In the genomic region with DNA sequence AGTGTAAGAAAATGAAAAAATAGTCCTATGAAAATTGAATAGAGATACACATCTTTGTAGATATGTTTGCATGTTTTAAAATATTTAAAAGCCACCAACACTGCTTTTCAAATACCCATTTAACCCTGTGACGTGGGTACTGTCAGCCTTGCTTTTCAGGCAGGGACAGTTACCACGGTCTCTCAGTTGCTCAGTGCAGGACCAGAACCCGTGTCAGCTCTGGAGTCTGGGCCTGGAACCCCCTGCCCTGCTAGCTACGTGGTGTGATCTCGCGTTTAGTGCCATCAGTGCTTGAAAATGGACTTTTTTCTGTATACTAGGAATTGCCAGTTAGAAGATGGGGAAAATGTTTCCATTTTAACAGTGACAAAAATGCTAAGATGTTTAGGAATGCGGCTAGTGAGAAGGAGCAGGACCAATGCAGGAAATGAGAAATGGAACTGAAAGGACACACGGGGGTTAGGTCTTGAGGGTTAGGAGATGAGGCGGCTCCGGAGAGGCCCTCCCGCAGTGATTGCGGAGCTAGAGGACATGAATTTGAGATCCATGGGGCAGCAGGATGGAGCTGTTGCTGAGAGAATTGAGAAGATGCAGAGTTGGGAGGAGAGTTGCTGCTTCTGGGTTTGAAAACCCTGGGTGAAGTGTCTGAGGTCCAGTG, we compare ENCODE assay signal across 32 cellular contexts. TPM values are rescaled to one million over a fixed set of nuclear protein-coding genes. Genes with fewer than 3 reads are reported as not detected.
DNase-seq lines count a peak whose midpoint lies in the region; ATAC-seq and TF ChIP-seq lines count a peak whose summit lies in the region.
"Had no signal": no experiment of that assay in that cellular context is flagged by ENCODE, and none has a peak within 500 bp of the region (broad histone marks: within the 10 kb centered on the region; RNA-seq: fewer than 3 reads in every experiment).

No MANE protein-coding gene starts in this region.

- H3K27ac ChIP-seq in RWPE1: peak overlapping the region; percentile 16
- H3K27ac ChIP-seq: dorsolateral prefrontal cortex, esophagus squamous epithelium, gastrocnemius medialis, pancreas, Peyer's patch had no signal

- peaks cover 49% of the 10 kb centered on the region for H3K36me3 ChIP-seq in GM06990 (ENCODE audit: control insufficient read depth, insufficient read depth, low read length)

- H3K4me3 ChIP-seq in GM06990 (replicated peaks; ENCODE audit: low read depth, low read length): peak overlapping the region; percentile 14
- H3K4me3 ChIP-seq: dorsolateral prefrontal cortex, esophagus squamous epithelium, gastrocnemius medialis, lung, mucosa of descending colon, pancreas, Peyer's patch had no signal

- DNase-seq in GM06990 (ENCODE audit: extremely low read depth, insufficient read length) (no peak), RWPE1 (ENCODE audit: low spot score) (no peak), endothelial cell (ENCODE audit: low spot score) (no peak), osteocyte (ENCODE audit: extremely low spot score, unreplicated experiment) (no peak), NCI-H1417 treated with DMSO at 0.1 percent for 48 hours (lab: John Stamatoyannopoulos, UW) (no peak)
- DNase-seq in activated T-helper 1 cell treated with anti-CD3 and anti-CD28 coated beads, Interleukin-12 subunit alpha, Interleukin-12 subunit beta, Interleukin-2, Interleukin-4 antibody, amounts not matched to agents 30 ng/mL and 10 ng/mL and 1 ng/mL, durations not matched to agents 14 hours and 24 hours and 36 hours (ENCODE audit: low spot score): no peak
- no peak for DNase-seq in activated CD8-positive, alpha-beta memory T cell treated with anti-CD3 and anti-CD28 coated beads, Interleukin-2, amount 10 ng/mL, durations not matched to agents 7 days and 5 days
- DNase-seq: activated CD4-positive, alpha-beta T cell treated with anti-CD3 and anti-CD28 coated beads, Interleukin-2, amount 50 U/mL, for 48 hours; activated CD4-positive, CD25-positive, alpha-beta regulatory T cell treated with anti-CD3 and anti-CD28 coated beads, Interleukin-2, amount 50 U/mL, for 72 hours; activated CD8-positive, alpha-beta memory T cell treated with anti-CD3 and anti-CD28 coated beads, Interleukin-2, amount 50 U/mL, for 48 hours; anterior cingulate cortex; CD4-positive, CD25-positive, alpha-beta regulatory T cell; central memory CD4-positive, alpha-beta T cell; DND-41; dorsolateral prefrontal cortex; esophagus squamous epithelium; gastrocnemius medialis; H7; Kasumi-1; mucosa of descending colon; NCI-H146; NCI-H748 treated with DMSO at 0.1 percent for 48 hours; pancreas; Peyer's patch; retina; SHP77 treated with DMSO at 0.1 percent for 48 hours; small intestine; stimulated activated naive CD8-positive, alpha-beta T cell treated with anti-CD3 and anti-CD28 coated beads, Interleukin-15, Interleukin-2, amounts not matched to agents 100 U/mL and 50 U/mL, for 24 hours had no signal

- H3K27me3 ChIP-seq in GM06990 (replicated peaks; ENCODE audit: control insufficient read depth, insufficient read depth, low read length): no peaks in the 10 kb centered on the region
- H3K27me3 ChIP-seq: dorsolateral prefrontal cortex, esophagus squamous epithelium, gastrocnemius medialis, pancreas, Peyer's patch had no signal

- no peak for ATAC-seq in GM19351 (IDR thresholded peaks at IDR 0.05; ENCODE audit: unreplicated experiment)
- no peak for ATAC-seq in activated CD8-positive, alpha-beta memory T cell treated with anti-CD3 and anti-CD28 coated beads, Interleukin-2, amount 10 ng/mL, durations not matched to agents 7 days and 5 days
- ATAC-seq: activated naive CD4-positive, alpha-beta T cell treated with anti-CD3 and anti-CD28 coated beads, Interleukin-2, amount 50 U/mL, for 72 hours; gastrocnemius medialis; mucosa of descending colon; natural killer cell treated with Interleukin-12 subunit alpha and Interleukin-12 subunit beta and Interleukin-15 and Interleukin-18, amount 100 ng/mL, for 72 hours; pancreas; stimulated activated naive CD8-positive, alpha-beta T cell treated with anti-CD3 and anti-CD28 coated beads, Interleukin-15, Interleukin-2, amounts not matched to agents 100 U/mL and 50 U/mL, for 24 hours had no signal

- intact Hi-C loops in activated T-helper 1 cell treated with anti-CD3 and anti-CD28 coated beads, Interleukin-12 subunit alpha, Interleukin-12 subunit beta, Interleukin-2, Interleukin-4 antibody, amounts not matched to agents 30 ng/mL and 10 ng/mL and 1 ng/mL, durations not matched to agents 14 hours and 24 hours and 36 hours (cut with micrococcal nuclease): no loop called here

- TF ChIP-seq CTCF in GM06990 (IDR thresholded peaks at IDR 0.05; ENCODE audit: insufficient read depth, low read length, poor library complexity, severe bottlenecking) (no peak), RWPE1 (conservative IDR thresholded peaks at IDR 0.05; ENCODE audit: low read depth) (no peak), endothelial cell (IDR thresholded peaks at IDR 0.05; ENCODE audit: unreplicated experiment) (no peak), osteocyte (IDR thresholded peaks at IDR 0.05) (no peak)

- H3K27ac Mint-ChIP-seq in endothelial cell (ENCODE audit: unreplicated experiment) (no peak overlapping the region), osteocyte (ENCODE audit: unreplicated experiment) (peak overlapping the region; percentile 50)
- no peak overlapping the region for H3K27ac Mint-ChIP-seq in activated T-helper 1 cell treated with anti-CD3 and anti-CD28 coated beads, Interleukin-12 subunit alpha, Interleukin-12 subunit beta, Interleukin-2, Interleukin-4 antibody, amounts not matched to agents 30 ng/mL and 10 ng/mL and 1 ng/mL, durations not matched to agents 14 hours and 24 hours and 36 hours
- H3K27ac Mint-ChIP-seq in activated CD8-positive, alpha-beta memory T cell treated with anti-CD3 and anti-CD28 coated beads, Interleukin-2, amount 10 ng/mL, durations not matched to agents 7 days and 5 days: no peak overlapping the region
- H3K27ac Mint-ChIP-seq: natural killer cell treated with Interleukin-12 subunit alpha and Interleukin-12 subunit beta and Interleukin-15 and Interleukin-18, amount 100 ng/mL, for 72 hours had no signal

- H3K4me3 Mint-ChIP-seq in endothelial cell (ENCODE audit: unreplicated experiment) (peak overlapping the region; percentile 39), osteocyte (ENCODE audit: unreplicated experiment) (no peak overlapping the region)
- H3K4me3 Mint-ChIP-seq in activated T-helper 1 cell treated with anti-CD3 and anti-CD28 coated beads, Interleukin-12 subunit alpha, Interleukin-12 subunit beta, Interleukin-2, Interleukin-4 antibody, amounts not matched to agents 30 ng/mL and 10 ng/mL and 1 ng/mL, durations not matched to agents 14 hours and 24 hours and 36 hours: no peak overlapping the region
- no peak overlapping the region for H3K4me3 Mint-ChIP-seq in activated CD8-positive, alpha-beta memory T cell treated with anti-CD3 and anti-CD28 coated beads, Interleukin-2, amount 10 ng/mL, durations not matched to agents 7 days and 5 days
- H3K4me3 Mint-ChIP-seq: CD4-positive, CD25-positive, alpha-beta regulatory T cell; natural killer cell treated with Interleukin-12 subunit alpha and Interleukin-12 subunit beta and Interleukin-15 and Interleukin-18, amount 100 ng/mL, for 72 hours had no signal

- CTCF ChIA-PET in RWPE1 (lab: Yijun Ruan, JAX): no interaction called here
- CTCF ChIA-PET in activated CD8-positive, alpha-beta memory T cell treated with anti-CD3 and anti-CD28 coated beads, Interleukin-2, amount 10 ng/mL, durations not matched to agents 7 days and 5 days (lab: Charles Lee): no interaction called here

- H3K4me1 Mint-ChIP-seq in endothelial cell (ENCODE audit: unreplicated experiment) (no peaks in the 10 kb centered on the region), osteocyte (ENCODE audit: unreplicated experiment) (peaks cover 8% of the 10 kb centered on the region)
- peaks cover 13% of the 10 kb centered on the region for H3K4me1 Mint-ChIP-seq in activated T-helper 1 cell treated with anti-CD3 and anti-CD28 coated beads, Interleukin-12 subunit alpha, Interleukin-12 subunit beta, Interleukin-2, Interleukin-4 antibody, amounts not matched to agents 30 ng/mL and 10 ng/mL and 1 ng/mL, durations not matched to agents 14 hours and 24 hours and 36 hours (ENCODE audit: low read depth)
- peaks cover 5% of the 10 kb centered on the region for H3K4me1 Mint-ChIP-seq in activated CD8-positive, alpha-beta memory T cell treated with anti-CD3 and anti-CD28 coated beads, Interleukin-2, amount 10 ng/mL, durations not matched to agents 7 days and 5 days

- H3K36me3 Mint-ChIP-seq in endothelial cell (ENCODE audit: low read depth, unreplicated experiment): peaks cover 25% of the 10 kb centered on the region
- H3K36me3 Mint-ChIP-seq in osteocyte (ENCODE audit: unreplicated experiment): peaks cover 42% of the 10 kb centered on the region
- H3K36me3 Mint-ChIP-seq in activated T-helper 1 cell treated with anti-CD3 and anti-CD28 coated beads, Interleukin-12 subunit alpha, Interleukin-12 subunit beta, Interleukin-2, Interleukin-4 antibody, amounts not matched to agents 30 ng/mL and 10 ng/mL and 1 ng/mL, durations not matched to agents 14 hours and 24 hours and 36 hours (ENCODE audit: low read depth): peaks cover 34% of the 10 kb centered on the region
- peaks cover 31% of the 10 kb centered on the region for H3K36me3 Mint-ChIP-seq in activated CD8-positive, alpha-beta memory T cell treated with anti-CD3 and anti-CD28 coated beads, Interleukin-2, amount 10 ng/mL, durations not matched to agents 7 days and 5 days

- H3K27me3 Mint-ChIP-seq in endothelial cell (ENCODE audit: unreplicated experiment): peaks cover 6% of the 10 kb centered on the region
- no peaks in the 10 kb centered on the region for H3K27me3 Mint-ChIP-seq in osteocyte (ENCODE audit: unreplicated experiment)
- no peaks in the 10 kb centered on the region for H3K27me3 Mint-ChIP-seq in activated T-helper 1 cell treated with anti-CD3 and anti-CD28 coated beads, Interleukin-12 subunit alpha, Interleukin-12 subunit beta, Interleukin-2, Interleukin-4 antibody, amounts not matched to agents 30 ng/mL and 10 ng/mL and 1 ng/mL, durations not matched to agents 14 hours and 24 hours and 36 hours (ENCODE audit: insufficient read depth)
- no peaks in the 10 kb centered on the region for H3K27me3 Mint-ChIP-seq in activated CD8-positive, alpha-beta memory T cell treated with anti-CD3 and anti-CD28 coated beads, Interleukin-2, amount 10 ng/mL, durations not matched to agents 7 days and 5 days
- H3K27me3 Mint-ChIP-seq: CD4-positive, CD25-positive, alpha-beta regulatory T cell; natural killer cell treated with Interleukin-12 subunit alpha and Interleukin-12 subunit beta and Interleukin-15 and Interleukin-18, amount 100 ng/mL, for 72 hours had no signal

- no peaks in the 10 kb centered on the region for H3K9me3 Mint-ChIP-seq in endothelial cell (ENCODE audit: unreplicated experiment)
- no peaks in the 10 kb centered on the region for H3K9me3 Mint-ChIP-seq in osteocyte (ENCODE audit: unreplicated experiment)
- no peaks in the 10 kb centered on the region for H3K9me3 Mint-ChIP-seq in activated T-helper 1 cell treated with anti-CD3 and anti-CD28 coated beads, Interleukin-12 subunit alpha, Interleukin-12 subunit beta, Interleukin-2, Interleukin-4 antibody, amounts not matched to agents 30 ng/mL and 10 ng/mL and 1 ng/mL, durations not matched to agents 14 hours and 24 hours and 36 hours
- no peaks in the 10 kb centered on the region for H3K9me3 Mint-ChIP-seq in activated CD8-positive, alpha-beta memory T cell treated with anti-CD3 and anti-CD28 coated beads, Interleukin-2, amount 10 ng/mL, durations not matched to agents 7 days and 5 days (ENCODE audit: low read depth)
- H3K9me3 Mint-ChIP-seq: activated naive CD4-positive, alpha-beta T cell treated with anti-CD3 and anti-CD28 coated beads, Interleukin-2, amount 50 U/mL, for 72 hours; CD4-positive, CD25-positive, alpha-beta regulatory T cell; natural killer cell treated with Interleukin-12 subunit alpha and Interleukin-12 subunit beta and Interleukin-15 and Interleukin-18, amount 100 ng/mL, for 72 hours had no signal

- POLR2A ChIA-PET in RWPE1 (lab: Yijun Ruan, JAX; ENCODE audit: low non-redundant PET): no interaction called here

RNA-seq across cellular contexts. Expression of a gene that starts 13.7 kb away (rescaled TPM):
- total RNA-seq in endothelial cell (ENCODE audit: unreplicated experiment) (140 TPM), osteocyte (38.9 and 49.4 TPM in 2 replicates)
- total RNA-seq in activated T-helper 1 cell treated with anti-CD3 and anti-CD28 coated beads, Interleukin-12 subunit alpha, Interleukin-12 subunit beta, Interleukin-2, Interleukin-4 antibody, amounts not matched to agents 30 ng/mL and 10 ng/mL and 1 ng/mL, durations not matched to agents 14 hours and 24 hours and 36 hours: 32.2 and 42.6 TPM in 2 replicates
- total RNA-seq in activated CD8-positive, alpha-beta memory T cell treated with anti-CD3 and anti-CD28 coated beads, Interleukin-2, amount 10 ng/mL, durations not matched to agents 7 days and 5 days: 10 to 100 TPM in 1 of 2 experiments, not detected in 1; 46.3 TPM
- total RNA-seq: esophagus squamous epithelium, gastrocnemius medialis, H7, Peyer's patch had no signal

RNA-seq across cellular contexts. Expression of a gene that starts 14.8 kb away (rescaled TPM):
- total RNA-seq in endothelial cell (ENCODE audit: unreplicated experiment) (26.5 TPM), osteocyte (26.8 and 29.3 TPM in 2 replicates)
- 65.0 and 71.3 TPM in 2 replicates for total RNA-seq in activated T-helper 1 cell treated with anti-CD3 and anti-CD28 coated beads, Interleukin-12 subunit alpha, Interleukin-12 subunit beta, Interleukin-2, Interleukin-4 antibody, amounts not matched to agents 30 ng/mL and 10 ng/mL and 1 ng/mL, durations not matched to agents 14 hours and 24 hours and 36 hours
- 10 to 100 TPM; 41.2 to 47.0 TPM for total RNA-seq in activated CD8-positive, alpha-beta memory T cell treated with anti-CD3 and anti-CD28 coated beads, Interleukin-2, amount 10 ng/mL, durations not matched to agents 7 days and 5 days
